8 cellular contexts compared by ENCODE assay signal in genomic region chr7:149147730-149148653, GRCh38. TPM values are rescaled to one million over a fixed set of nuclear protein-coding genes. Genes with fewer than 3 reads are reported as not detected.
DNase-seq lines count a peak whose midpoint lies in the region; ATAC-seq, FAIRE-seq and TF ChIP-seq lines count a peak whose summit lies in the region.

No MANE protein-coding gene starts in this region.

- no peak for TF ChIP-seq RAD21 in HCT116 (IDR thresholded peaks at IDR 0.05; ENCODE audit: low read depth)

- H3K27ac ChIP-seq in HCT116 (ENCODE audit: low read depth, low read length): peak overlapping the region; percentile 81
- H3K27ac ChIP-seq in colonic mucosa: peak overlapping the region; percentile 89

- no peak for FAIRE-seq in GM12892 (lab: Jason Lieb, UNC)

- POLR2A ChIA-PET in HCT116 (lab: Charles Lee): interaction anchor here (0.7 to 1.4 kb wide), 6 partner anchors 14 to 82 kb away, joined by 3 to 4 read pairs (median 4); no protein-coding TSS in a partner anchor

- H3K4me2 ChIP-seq in HCT116 (ENCODE audit: low read length): peak overlapping the region; percentile 87

- H2AFZ ChIP-seq in HCT116 (ENCODE audit: low read depth, low read length, poor library complexity, severe bottlenecking): no peak overlapping the region

- TF ChIP-seq CTCF in HCT116 (IDR thresholded peaks at IDR 0.05 in 2 of 3, conservative IDR thresholded peaks at IDR 0.05 in 1 of 3; ENCODE audit: borderline replicate concordance in 1 of 3, insufficient read depth in 1 of 3, low read depth in 2 of 3, low read length in 2 of 3) (no peak), colonic mucosa (IDR thresholded peaks at IDR 0.05) (no peak)

- H3K4me1 ChIP-seq in HCT116 (ENCODE audit: control insufficient read depth in 1 of 2, insufficient read depth in 2 of 2, low read length in 2 of 2) (peaks cover 37 to 51% of the 10 kb centered on the region in 2 experiments), colonic mucosa (no peaks in the 10 kb centered on the region)

- H3K36me3 ChIP-seq in HCT116 (ENCODE audit: control insufficient read depth in 1 of 2, insufficient read depth in 2 of 2, low read length in 2 of 2) (no peaks in the 10 kb centered on the region), MG63 (no peaks in the 10 kb centered on the region), colonic mucosa (no peaks in the 10 kb centered on the region)

- no TSS peak for BruUV-seq in HCT116 (replicated peaks; lab: Mats Ljungman, UMichigan)

- peaks cover 53% of the 10 kb centered on the region for H3K79me2 ChIP-seq in HCT116 (ENCODE audit: insufficient read depth, low read length)

- ATAC-seq in HCT116: peak; percentile 41

- RAD21 ChIA-PET in HCT116 (lab: Charles Lee; ENCODE audit: low non-redundant PET in 1 of 2, low total read pairs in 2 of 2, uncharacterized antibody in 2 of 2, unreplicated experiment in 2 of 2): interaction anchor here in 1 of 2 experiments (0.7 kb wide), 1 partner anchor 1815 kb away, joined by 4 read pairs; no protein-coding TSS in a partner anchor

- TF ChIP-seq POLR2A in GM12892 (IDR thresholded peaks at IDR 0.05; ENCODE audit: low read depth, low read length) (peak; percentile 48; the same call in 1 of the 2 replicates), HCT116 (IDR thresholded peaks at IDR 0.05; ENCODE audit: borderline replicate concordance, extremely low read depth, insufficient read depth, insufficient read length) (no peak)

- no peaks in the 10 kb centered on the region for H3K9me2 ChIP-seq in HCT116 (ENCODE audit: insufficient read depth)

- H4K20me1 ChIP-seq in HCT116 (ENCODE audit: insufficient read depth): no peaks in the 10 kb centered on the region

- intact Hi-C loops in HCT116 (cut with micrococcal nuclease) (loop anchor here (1.0 to 5.0 kb wide), 2 partner anchors 22 to 81 kb away; partner anchors contain the start of gene ZNF425), colonic mucosa (cut with DNase I) (no loop called here)

- H3K27me3 ChIP-seq in HCT116 (ENCODE audit: insufficient read depth, low read length) (no peaks in the 10 kb centered on the region), MG63 (no peaks in the 10 kb centered on the region), colonic mucosa (no peaks in the 10 kb centered on the region)

- peak overlapping the region; percentile 82 to 95 for H3K4me3 ChIP-seq in HCT116 (replicated peaks in 1 of 2; ENCODE audit: low read depth in 1 of 2, low read length in 2 of 2)
- peak overlapping the region; percentile 76 for H3K4me3 ChIP-seq in MG63
- peak overlapping the region; percentile 93 for H3K4me3 ChIP-seq in colonic mucosa

- no peaks in the 10 kb centered on the region for H3K9me3 ChIP-seq in HCT116 (ENCODE audit: control insufficient read depth in 1 of 2, insufficient read depth in 1 of 2, low read depth in 1 of 2, low read length in 2 of 2)
- H3K9me3 ChIP-seq in MG63: no peaks in the 10 kb centered on the region
- no peaks in the 10 kb centered on the region for H3K9me3 ChIP-seq in colonic mucosa

- DNase-seq in GM12892 (ENCODE audit: insufficient read length): peak; percentile 59
- DNase-seq in HCT116 (ENCODE audit: low read depth, low spot score): no peak
- peak; percentile 54 for DNase-seq in MG63
- peak; percentile 72 for DNase-seq in activated CD4-positive, alpha-beta T cell treated with anti-CD3 and anti-CD28 coated beads for 48 hours
- DNase-seq in colonic mucosa: peak; percentile 49
- DNase-seq in left kidney (ENCODE audit: low read depth, low spot score): peak; percentile 81
- peak; percentile 52 for DNase-seq in stimulated activated CD4-positive, alpha-beta T cell treated with anti-CD3 and anti-CD28 coated beads, Interleukin-2, amount 100 ng/mL, for 4 hours (ENCODE audit: low read depth)
- DNase-seq in ureter (ENCODE audit: low spot score): no peak

- CTCF ChIA-PET in HCT116 (lab: Charles Lee): interaction anchor here (0.6 to 4.8 kb wide), 5 partner anchors 12 to 683 kb away, joined by 3 to 28 read pairs (median 5); partner anchors contain the start of genes ZNF282 and ZNF425

- H3K9ac ChIP-seq in HCT116 (ENCODE audit: low read length) (peak overlapping the region; percentile 92), colonic mucosa (ENCODE audit: low read depth in 2 of 2, low read length in 2 of 2) (peak overlapping the region; percentile 81 to 95)

TF ChIP-seq in HCT116, 20 proteins besides CTCF, POLR2A, EP300 and RAD21:
- TF ChIP-seq TCF7L2 (IDR thresholded peaks at IDR 0.05; ENCODE audit: borderline replicate concordance, extremely low read depth, insufficient read depth, insufficient read length) (no peak), EZH2 (IDR thresholded peaks at IDR 0.05) (no peak), MAX (IDR thresholded peaks at IDR 0.05) (peak; percentile 33), EGR1 (IDR thresholded peaks at IDR 0.05; ENCODE audit: low read depth) (0 out of 2 replicates have a peak, but pooled peaks have one; percentile 40), ZFX (IDR thresholded peaks at IDR 0.05) (peak; percentile 97)

RNA-seq across cellular contexts. Expression of gene ZNF398, which starts 0.7 kb away (rescaled TPM):
- 4.4 TPM for polyA plus RNA-seq in GM12892 (2012; ENCODE audit: missing spikeins)
- total RNA-seq in HCT116 (2021; ENCODE audit: unreplicated experiment) (14.1 TPM), colonic mucosa (10 to 100 TPM; 10.2 to 12.3 TPM), ureter (25.4 TPM)
- 6.2 and 7.2 TPM in 2 replicates for polyA plus RNA-seq in HCT116 (2012)
- 2.2 and 2.6 TPM in 2 replicates for total RNA-seq in MG63 (2014; rRNA removed; shearing (Covaris generic); ENCODE audit: low replicate concordance)

RNA-seq across cellular contexts. Expression of gene ZNF425, which starts 21.9 kb away (rescaled TPM):
- 0.49 TPM for polyA plus RNA-seq in GM12892 (2012; ENCODE audit: missing spikeins)
- total RNA-seq in HCT116 (2021; ENCODE audit: unreplicated experiment) (2.1 TPM), colonic mucosa (1 to 10 TPM in 1 of 2 donors, under 1 TPM in 1; 0.96 to 1.0 TPM), ureter (3.0 TPM)
- 1.2 and 1.5 TPM in 2 replicates for polyA plus RNA-seq in HCT116 (2012)
- total RNA-seq in MG63 (2014; rRNA removed; shearing (Covaris generic); ENCODE audit: low replicate concordance): 1.2 and 1.9 TPM in 2 replicates

RNA-seq across cellular contexts. Expression of gene ZNF282, which starts 47.4 kb away (rescaled TPM):
- 5.3 TPM for polyA plus RNA-seq in GM12892 (2012; ENCODE audit: missing spikeins)
- total RNA-seq in HCT116 (2021; ENCODE audit: unreplicated experiment): 30.4 TPM
- polyA plus RNA-seq in HCT116 (2012): 17.3 and 20.7 TPM in 2 replicates
- total RNA-seq in MG63 (2014; rRNA removed; shearing (Covaris generic); ENCODE audit: low replicate concordance): 9.1 and 10.8 TPM in 2 replicates
- 10 to 100 TPM; 24.1 to 31.5 TPM for total RNA-seq in colonic mucosa
- total RNA-seq in ureter: 46.6 TPM

RNA-seq across cellular contexts. Expression of gene ZNF786, which starts 57.5 kb away (rescaled TPM):
- 1.4 TPM for polyA plus RNA-seq in GM12892 (2012; ENCODE audit: missing spikeins)
- 8.5 TPM for total RNA-seq in HCT116 (2021; ENCODE audit: unreplicated experiment)
- polyA plus RNA-seq in HCT116 (2012): 3.3 and 4.0 TPM in 2 replicates
- total RNA-seq in MG63 (2014; rRNA removed; shearing (Covaris generic); ENCODE audit: low replicate concordance): 3.6 and 4.5 TPM in 2 replicates
- total RNA-seq in colonic mucosa: 1 to 10 TPM; 4.8 to 5.4 TPM
- 9.8 TPM for total RNA-seq in ureter

Comparison
In these comparisons a context has a peak if more than half of its experiments do, and no peak if none do; other contexts are left out.
1. DNase-seq: peak in GM12892 (single experiment), MG63 (single experiment), activated CD4-positive, alpha-beta T cell treated with anti-CD3 and anti-CD28 coated beads for 48 hours (single experiment), colonic mucosa (single experiment), left kidney (single experiment) and stimulated activated CD4-positive, alpha-beta T cell treated with anti-CD3 and anti-CD28 coated beads, Interleukin-2, amount 100 ng/mL, for 4 hours (single experiment); none in HCT116 (single experiment) and ureter (single experiment).
2. Peak in every context shown above with its lines, with median percentiles within 50 percentile points of each other: H3K4me3 ChIP-seq.